ENCODE assay signal across 9 cellular contexts in genomic region chr1:31670583-31670944, GRCh38. TPM values are rescaled to one million over a fixed set of nuclear protein-coding genes. Genes with fewer than 3 reads are reported as not detected.
DNase-seq lines count a peak whose midpoint lies in the region; ATAC-seq, FAIRE-seq and TF ChIP-seq lines count a peak whose summit lies in the region.
"Had no signal": no experiment of that assay in that cellular context is flagged by ENCODE, and none has a peak within 500 bp of the region (broad histone marks: within the 10 kb centered on the region; RNA-seq: fewer than 3 reads in every experiment).

No MANE protein-coding gene starts in this region.

- intact Hi-C loops in left ventricle myocardium superior (cut with micrococcal nuclease) (loop anchor here (5.0 kb wide), 1 partner anchor 42 kb away; no protein-coding TSS in a partner anchor), OCI-LY7 (cut with micrococcal nuclease; ENCODE audit: unreplicated experiment) (no loop called here)
- intact Hi-C loops in activated CD4-positive, alpha-beta T cell treated with anti-CD3 and anti-CD28 coated beads for 36 hours (cut with DNase I, micrococcal nuclease) = no loop called here

- H3K27ac ChIP-seq in astrocyte (ENCODE audit: low read depth, low read length) = no peak overlapping the region
- peak overlapping the region; percentile 77 for H3K27ac ChIP-seq in skeletal muscle tissue (ENCODE audit: low read depth, low read length)
- H3K27ac ChIP-seq in OCI-LY7 (ENCODE audit: low read depth, low read length, poor library complexity, severe bottlenecking) = no peak overlapping the region

- no TSS peak for BruUV-seq in OCI-LY7 (replicated peaks; lab: Mats Ljungman, UMichigan)

- POLR2A ChIA-PET in OCI-LY7 (lab: Charles Lee) = no interaction called here
- POLR2A ChIA-PET in activated CD4-positive, alpha-beta T cell treated with anti-CD3 and anti-CD28 coated beads for 36 hours (lab: Charles Lee) = no interaction called here

- TF ChIP-seq CTCF in astrocyte (IDR thresholded peaks at IDR 0.05; ENCODE audit: insufficient read depth, low read depth, low read length) (no peak), OCI-LY7 (conservative IDR thresholded peaks at IDR 0.05; ENCODE audit: low read length) (no peak)

- CTCF ChIA-PET in OCI-LY7 (lab: Charles Lee; ENCODE audit: unreplicated experiment) = no interaction called here
- CTCF ChIA-PET in activated CD4-positive, alpha-beta T cell treated with anti-CD3 and anti-CD28 coated beads for 36 hours (lab: Charles Lee) = interaction anchor here (0.6 to 1.2 kb wide), 12 partner anchors 8 to 544 kb away, joined by 3 to 5 read pairs (median 3); no protein-coding TSS in a partner anchor

- H3K9ac ChIP-seq in astrocyte (ENCODE audit: low read length) = peak overlapping the region; percentile 41
- peak overlapping the region; percentile 66 to 82 (median 69) for H3K9ac ChIP-seq in skeletal muscle tissue (ENCODE audit: low read depth in 1 of 3, low read length in 3 of 3)

- H2AFZ ChIP-seq in astrocyte (ENCODE audit: low read depth, low read length) (peak overlapping the region; percentile 55), OCI-LY7 (ENCODE audit: low read length) (no peak overlapping the region)

- H3K36me3 ChIP-seq in astrocyte (ENCODE audit: insufficient read depth, low read length) (peaks cover 5% of the 10 kb centered on the region), skeletal muscle tissue (ENCODE audit: control insufficient read depth in 3 of 3, insufficient read depth in 3 of 3, low read length in 3 of 3) (no peaks in the 10 kb centered on the region), OCI-LY7 (ENCODE audit: insufficient read depth, low read length) (no peaks in the 10 kb centered on the region)

- H3K79me2 ChIP-seq in astrocyte (ENCODE audit: insufficient read depth, low read length) (no peaks in the 10 kb centered on the region), OCI-LY7 (ENCODE audit: insufficient read depth, low read depth, low read length) (no peaks in the 10 kb centered on the region)

- H3K27me3 ChIP-seq in astrocyte (ENCODE audit: insufficient read depth, low read length) = no peaks in the 10 kb centered on the region
- no peaks in the 10 kb centered on the region for H3K27me3 ChIP-seq in skeletal muscle tissue (ENCODE audit: control insufficient read depth in 3 of 3, insufficient read depth in 3 of 3, low read length in 3 of 3)

- peak; percentile 1 for ATAC-seq in left ventricle myocardium superior
- no peak for ATAC-seq in activated CD4-positive, alpha-beta T cell treated with anti-CD3 and anti-CD28 coated beads for 36 hours

- H3K4me1 ChIP-seq in astrocyte (ENCODE audit: insufficient read depth, low read length) = peaks cover 25% of the 10 kb centered on the region
- peaks cover 66 to 71% (median 70%) of the 10 kb centered on the region in 3 donors for H3K4me1 ChIP-seq in skeletal muscle tissue (ENCODE audit: control insufficient read depth in 3 of 3, insufficient read depth in 3 of 3, low read length in 3 of 3)
- no peaks in the 10 kb centered on the region for H3K4me1 ChIP-seq in OCI-LY7 (ENCODE audit: insufficient read depth, low read length, poor library complexity, severe bottlenecking)

- peaks cover 34% of the 10 kb centered on the region for H3K36me3 Mint-ChIP-seq in astrocyte (ENCODE audit: low read depth, unreplicated experiment)
- H3K36me3 Mint-ChIP-seq in activated CD4-positive, alpha-beta T cell treated with anti-CD3 and anti-CD28 coated beads for 36 hours (ENCODE audit: low read depth) = no peaks in the 10 kb centered on the region

- H3K4me1 Mint-ChIP-seq in astrocyte (ENCODE audit: low read depth, unreplicated experiment) = peaks cover 7% of the 10 kb centered on the region
- peaks cover 8% of the 10 kb centered on the region for H3K4me1 Mint-ChIP-seq in activated CD4-positive, alpha-beta T cell treated with anti-CD3 and anti-CD28 coated beads for 36 hours

- peak overlapping the region; percentile 31 for H3K4me3 ChIP-seq in astrocyte (ENCODE audit: insufficient read depth, low read depth, low read length)
- H3K4me3 ChIP-seq in skeletal muscle tissue (ENCODE audit: low read length in 3 of 3) = peak overlapping the region; percentile 58 to 76 (median 68)
- no peak overlapping the region for H3K4me3 ChIP-seq in OCI-LY7 (ENCODE audit: low read depth, low read length, poor library complexity, severe bottlenecking)

- H4K20me1 ChIP-seq in astrocyte (ENCODE audit: insufficient read depth, low read length) (peaks cover 3% of the 10 kb centered on the region), OCI-LY7 (ENCODE audit: insufficient read depth, low read length) (no peaks in the 10 kb centered on the region)

- DNase-seq in HT-29 (ENCODE audit: low spot score) (peak; percentile 17), astrocyte (ENCODE audit: low read depth) (no peak), left ventricle myocardium superior (no peak), NOMO-1 treated with DMSO at 0.1 percent for 48 hours (lab: John Stamatoyannopoulos, UW; ENCODE audit: unreplicated experiment) (no peak), OCI-LY7 (ENCODE audit: low spot score) (no peak), kidney tubule cell (ENCODE audit: low spot score) (no peak)
- DNase-seq in activated CD4-positive, alpha-beta T cell treated with anti-CD3 and anti-CD28 coated beads for 36 hours = no peak

- no peak overlapping the region for H3K4me3 Mint-ChIP-seq in astrocyte (ENCODE audit: unreplicated experiment)
- no peak overlapping the region for H3K4me3 Mint-ChIP-seq in activated CD4-positive, alpha-beta T cell treated with anti-CD3 and anti-CD28 coated beads for 36 hours

- no peaks in the 10 kb centered on the region for H3K9me3 Mint-ChIP-seq in astrocyte (ENCODE audit: unreplicated experiment)
- no peaks in the 10 kb centered on the region for H3K9me3 Mint-ChIP-seq in activated CD4-positive, alpha-beta T cell treated with anti-CD3 and anti-CD28 coated beads for 36 hours (ENCODE audit: low read depth)

- H3K27me3 Mint-ChIP-seq in astrocyte (ENCODE audit: low read depth, unreplicated experiment) = peaks cover 25% of the 10 kb centered on the region
- H3K27me3 Mint-ChIP-seq in activated CD4-positive, alpha-beta T cell treated with anti-CD3 and anti-CD28 coated beads for 36 hours = peaks cover 11% of the 10 kb centered on the region

- no peaks in the 10 kb centered on the region for H3K9me3 ChIP-seq in astrocyte (ENCODE audit: insufficient read depth, low read depth, low read length)
- H3K9me3 ChIP-seq in skeletal muscle tissue (ENCODE audit: control insufficient read depth in 3 of 3, low read length in 3 of 3) = no peaks in the 10 kb centered on the region
- H3K9me3 ChIP-seq in OCI-LY7 (ENCODE audit: low read length) = no peaks in the 10 kb centered on the region

- FAIRE-seq in astrocyte (lab: Jason Lieb, UNC) = no peak

- no peaks in the 10 kb centered on the region for H3K9me2 ChIP-seq in OCI-LY7 (ENCODE audit: insufficient read depth, low read length)

- H3K27ac Mint-ChIP-seq in astrocyte (ENCODE audit: unreplicated experiment) = peak overlapping the region; percentile 47
- no peak overlapping the region for H3K27ac Mint-ChIP-seq in activated CD4-positive, alpha-beta T cell treated with anti-CD3 and anti-CD28 coated beads for 36 hours

- H3K4me2 ChIP-seq in astrocyte (ENCODE audit: low read length) (peak overlapping the region; percentile 86), OCI-LY7 (ENCODE audit: low read length) (no peak overlapping the region)

RNA-seq across cellular contexts. Expression of gene PEF1, which starts 25.9 kb away (rescaled TPM):
- 114 and 119 TPM in 2 replicates for total RNA-seq in HT-29 (2014; rRNA removed; shearing (Covaris generic))
- total RNA-seq in astrocyte (56.3 and 57.9 TPM in 2 replicates), left ventricle myocardium superior (34.1 TPM), skeletal muscle tissue (44.9 TPM), OCI-LY7 (2022) (54.6 and 56.1 TPM in 2 replicates)
- total RNA-seq in OCI-LY7 (2014; rRNA removed; shearing (Covaris generic)) = 67.7 and 89.7 TPM in 2 replicates
- 10 to 100 TPM; 48.8 to 59.3 TPM for total RNA-seq in activated CD4-positive, alpha-beta T cell treated with anti-CD3 and anti-CD28 coated beads for 36 hours

RNA-seq across cellular contexts. Expression of gene COL16A1, which starts 33.3 kb away (rescaled TPM):
- total RNA-seq in HT-29 (2014; rRNA removed; shearing (Covaris generic)) = 31.0 and 37.5 TPM in 2 replicates
- total RNA-seq in astrocyte (42.9 and 56.5 TPM in 2 replicates), left ventricle myocardium superior (16.1 TPM), skeletal muscle tissue (91.9 TPM), OCI-LY7 (2022) (not detected in 2 replicates)
- not detected in 2 replicates for total RNA-seq in OCI-LY7 (2014; rRNA removed; shearing (Covaris generic))
- under 1 TPM in 1 of 2 experiments, not detected in 1; 0.09 TPM for total RNA-seq in activated CD4-positive, alpha-beta T cell treated with anti-CD3 and anti-CD28 coated beads for 36 hours

RNA-seq across cellular contexts. Expression of gene HCRTR1, which starts 53.1 kb away (rescaled TPM):
- total RNA-seq in HT-29 (2014; rRNA removed; shearing (Covaris generic)) = not detected in 2 replicates
- total RNA-seq in astrocyte (not detected in 2 replicates), left ventricle myocardium superior (0.67 TPM), skeletal muscle tissue (not detected), OCI-LY7 (2022) (not detected in 2 replicates)
- total RNA-seq in OCI-LY7 (2014; rRNA removed; shearing (Covaris generic)) = not detected in 2 replicates
- not detected for total RNA-seq in activated CD4-positive, alpha-beta T cell treated with anti-CD3 and anti-CD28 coated beads for 36 hours
- total RNA-seq: H7 had no signal

Comparison
In these comparisons a context has a peak if more than half of its experiments do, and no peak if none do; other contexts are left out.
1. RNA of gene COL16A1, which starts 33.3 kb away (total RNA-seq): 91.9 TPM in skeletal muscle tissue (single experiment), 42.9 to 56.5 TPM in astrocyte, 31.0 to 37.5 TPM in HT-29 and 16.1 TPM in left ventricle myocardium superior (single experiment); not detected in OCI-LY7 and 0.09 TPM in activated CD4-positive, alpha-beta T cell treated with anti-CD3 and anti-CD28 coated beads for 36 hours; every median in the first group is over 10 times any median in the second.